ENCODE assay signal across 31 cellular contexts in genomic region chr2:54720563-54720962, GRCh38. TPM values are rescaled to one million over a fixed set of nuclear protein-coding genes. Genes with fewer than 3 reads are reported as not detected.
"Had no signal": no experiment of that assay in that cellular context is flagged by ENCODE, and none has a peak within 500 bp of the region (broad histone marks: within the 10 kb centered on the region; RNA-seq: fewer than 3 reads in every experiment).

No MANE protein-coding gene starts in this region.

- H3K4me1 ChIP-seq: colonic mucosa had no signal

- H3K27ac ChIP-seq: adrenal gland, ascending aorta, cardiac muscle cell, colonic mucosa, gastroesophageal sphincter, hepatocyte, left ventricle myocardium inferior, thoracic aorta, upper lobe of left lung, vagina, WERI-Rb-1 had no signal

- H3K79me2 ChIP-seq: hepatocyte had no signal

- H2AFZ ChIP-seq: hepatocyte had no signal

- DNase-seq: activated CD4-positive, alpha-beta memory T cell treated with anti-CD3 and anti-CD28 coated beads for 36 hours; activated CD4-positive, alpha-beta T cell treated with anti-CD3 and anti-CD28 coated beads, Interleukin-2, amount 10 ng/mL, durations not matched to agents 24 days and 14 days; activated CD8-positive, alpha-beta memory T cell treated with anti-CD3 and anti-CD28 coated beads, Interleukin-2, amount 50 U/mL, for 4 hours; activated effector memory CD4-positive, alpha-beta T cell treated with anti-CD3 and anti-CD28 coated beads, Interleukin-2, amount 50 U/mL, for 16 hours; activated naive CD4-positive, alpha-beta T cell treated with anti-CD3 and anti-CD28 coated beads for 36 hours; activated naive CD8-positive, alpha-beta T cell treated with anti-CD3 and anti-CD28 coated beads for 36 hours; activated T-cell treated with anti-CD3 and anti-CD28 coated beads, Interleukin-2, amount 50 U/mL, for 1 hour; cerebellar nuclear complex; colonic mucosa; effector memory CD8-positive, alpha-beta T cell; islet precursor cell; left ventricle myocardium inferior; mesendoderm; natural killer cell; small intestine; stimulated activated CD4-positive, alpha-beta T cell treated with anti-CD3 and anti-CD28 coated beads, Interleukin-4, amount 100 ng/mL, for 24 hours; T-helper 9 cell; upper lobe of left lung; WERI-Rb-1 had no signal

- H3K4me2 ChIP-seq: hepatocyte had no signal

- FAIRE-seq: small intestine, TTC549 had no signal

- H3K9me3 ChIP-seq: adrenal gland, ascending aorta, colonic mucosa, gastroesophageal sphincter, left ventricle myocardium inferior, thoracic aorta, upper lobe of left lung, vagina had no signal

- H3K36me3 ChIP-seq: adrenal gland, ascending aorta, cardiac muscle cell, colonic mucosa, gastroesophageal sphincter, left ventricle myocardium inferior, thoracic aorta, upper lobe of left lung, vagina, WERI-Rb-1 had no signal

- H3K4me3 ChIP-seq: adrenal gland, ascending aorta, cardiac muscle cell, colonic mucosa, gastroesophageal sphincter, hepatocyte, left ventricle myocardium inferior, lung, thoracic aorta, upper lobe of left lung, vagina had no signal

- H3K27me3 ChIP-seq: adrenal gland, ascending aorta, vagina had no signal

- ATAC-seq: activated CD4-positive, CD25-positive, alpha-beta regulatory T cell treated with anti-CD3 and anti-CD28 coated beads, Interleukin-2, amount 50 U/mL, for 24 hours; effector memory CD8-positive, alpha-beta T cell; gastroesophageal sphincter; natural killer cell; sciatic nerve; stimulated activated effector memory CD8-positive, alpha-beta T cell treated with anti-CD3 and anti-CD28 coated beads, Interleukin-12 subunit alpha, Interleukin-12 subunit beta, amount 100 ng/mL, for 72 hours had no signal

RNA-seq across cellular contexts. Expression of gene EML6, which starts 2.9 kb away (rescaled TPM):
- total RNA-seq: ascending aorta had no signal
